12 cellular contexts compared by ENCODE assay signal in the genomic region with DNA sequence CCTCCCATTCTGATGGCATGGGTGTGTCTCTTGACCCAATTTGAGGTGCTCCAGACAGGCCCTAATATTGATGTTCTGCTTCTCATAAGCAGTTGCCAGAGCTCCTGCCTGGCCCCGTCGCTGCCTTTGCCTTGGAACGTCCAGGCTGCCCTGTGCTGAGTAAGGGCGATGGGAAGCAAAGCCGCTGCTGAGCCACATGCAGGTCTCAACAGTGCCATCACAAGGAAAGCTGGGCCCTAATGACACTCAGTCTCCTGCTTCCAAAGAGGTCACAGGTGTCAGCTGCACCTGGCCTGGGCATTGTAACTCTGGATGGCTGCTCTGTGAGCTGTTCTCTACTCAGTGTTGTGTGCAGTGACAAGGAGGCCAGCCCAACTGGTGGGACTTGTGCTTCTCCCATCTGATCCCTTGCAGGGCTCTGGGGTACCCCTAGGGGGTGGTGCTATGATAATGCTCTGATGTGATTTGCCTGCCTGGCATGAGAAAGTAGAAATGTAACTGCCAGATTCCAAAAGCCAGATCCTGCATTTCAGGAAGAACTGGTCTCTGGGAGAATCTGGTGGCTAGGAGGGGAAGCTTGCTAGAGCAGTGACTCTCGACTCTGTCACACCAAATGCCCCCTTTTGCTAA. TPM values are rescaled to one million over a fixed set of nuclear protein-coding genes. Genes with fewer than 3 reads are reported as not detected.
A peak's percentile ranks its signal among the peaks of the same experiment; 100 is the strongest.
DNase-seq lines count a peak whose midpoint lies in the region; ATAC-seq, FAIRE-seq and TF ChIP-seq lines count a peak whose summit lies in the region.
"Had no signal": no experiment of that assay in that cellular context is flagged by ENCODE, and none has a peak within 500 bp of the region (broad histone marks: within the 10 kb centered on the region; RNA-seq: fewer than 3 reads in every experiment).

No MANE protein-coding gene starts in this region.

- no peak for TF ChIP-seq RAD21 in HCT116 (IDR thresholded peaks at IDR 0.05; ENCODE audit: low read depth)

- H3K9ac ChIP-seq in HCT116 (ENCODE audit: low read length) (no peak overlapping the region), adipocyte (ENCODE audit: low read length) (peak overlapping the region; percentile 5), kidney (ENCODE audit: low read length in 2 of 2) (no peak overlapping the region)

- H4K20me1 ChIP-seq in HCT116 (ENCODE audit: insufficient read depth), result no peaks in the 10 kb centered on the region

- H3K79me2 ChIP-seq in HCT116 (ENCODE audit: insufficient read depth, low read length), result peaks cover 40% of the 10 kb centered on the region

- 67% methylated on average over 1 of the region's 6 CpGs for WGBS in right lobe of liver (ENCODE audit: insufficient coverage, low coverage, low lambda C conversion rate, missing lambda C conversion rate)

- no peaks in the 10 kb centered on the region for H3K27me3 ChIP-seq in HCT116 (ENCODE audit: insufficient read depth, low read length)
- no peaks in the 10 kb centered on the region for H3K27me3 ChIP-seq in adipocyte (replicated peaks; ENCODE audit: control insufficient read depth, insufficient read depth, low read length)
- no peaks in the 10 kb centered on the region for H3K27me3 ChIP-seq in right lobe of liver
- no peaks in the 10 kb centered on the region for H3K27me3 ChIP-seq in vagina

- peak; percentile 68 for ATAC-seq in HCT116
- ATAC-seq in right lobe of liver, result peak in 3 of 4 donors; percentile 10 to 34 (median 21)
- ATAC-seq in GM18505 (IDR thresholded peaks at IDR 0.05; ENCODE audit: unreplicated experiment), result no peak

- peak overlapping the region; percentile 1; the same call in 1 of the 2 replicates for H3K4me2 ChIP-seq in HCT116 (ENCODE audit: low read length)

- H3K4me3 ChIP-seq in HCT116 (replicated peaks in 1 of 2; ENCODE audit: low read depth in 1 of 2, low read length in 2 of 2) (no peak overlapping the region), adipocyte (ENCODE audit: low read length) (no peak overlapping the region), right lobe of liver (no peak overlapping the region), kidney (ENCODE audit: low read length in 2 of 2) (no peak overlapping the region), vagina (no peak overlapping the region)
- H3K4me3 ChIP-seq: SK-N-MC had no signal

- no peaks in the 10 kb centered on the region for H3K9me2 ChIP-seq in HCT116 (ENCODE audit: insufficient read depth)

- H3K27ac ChIP-seq in HCT116 (ENCODE audit: low read depth, low read length) (no peak overlapping the region), right lobe of liver (no peak overlapping the region), kidney (ENCODE audit: low read depth in 2 of 2, low read length in 2 of 2) (no peak overlapping the region), vagina (no peak overlapping the region)
- H3K27ac ChIP-seq: SK-N-MC had no signal

- H3K36me3 ChIP-seq in HCT116 (ENCODE audit: control insufficient read depth in 1 of 2, insufficient read depth in 2 of 2, low read length in 2 of 2) (0 out of 4 replicates have a peak, but pooled peaks cover 0 to 2% of the 10 kb centered on the region in 2 experiments), adipocyte (ENCODE audit: control insufficient read depth, insufficient read depth, low read length, severe bottlenecking) (peaks cover 35% of the 10 kb centered on the region), right lobe of liver (no peaks in the 10 kb centered on the region), kidney (ENCODE audit: control insufficient read depth in 1 of 2, insufficient read depth in 2 of 2, low read length in 2 of 2) (no peaks in the 10 kb centered on the region), vagina (peaks cover 0 to 5% of the 10 kb centered on the region in 2 donors)

- TF ChIP-seq CTCF in HCT116 (IDR thresholded peaks at IDR 0.05 in 2 of 3, conservative IDR thresholded peaks at IDR 0.05 in 1 of 3; ENCODE audit: borderline replicate concordance in 1 of 3, insufficient read depth in 1 of 3, low read depth in 2 of 3, low read length in 2 of 3) (peak in 2 of 3 experiments; percentile 32 to 35; a peak in 4 of 6 replicates), right lobe of liver (IDR thresholded peaks at IDR 0.05) (no peak), kidney (IDR thresholded peaks at IDR 0.05; ENCODE audit: borderline replicate concordance, extremely low read depth, insufficient read depth) (no peak), vagina (IDR thresholded peaks at IDR 0.05) (no peak)

- H3K4me1 ChIP-seq in HCT116 (ENCODE audit: control insufficient read depth in 1 of 2, insufficient read depth in 2 of 2, low read length in 2 of 2), result peaks cover 9 to 23% of the 10 kb centered on the region in 2 experiments; a peak in 2 of 4 replicates
- peaks cover 67% of the 10 kb centered on the region for H3K4me1 ChIP-seq in adipocyte (ENCODE audit: control insufficient read depth, insufficient read depth, low read length)
- H3K4me1 ChIP-seq in right lobe of liver, result peaks cover 0 to 13% (median 2%) of the 10 kb centered on the region in 4 donors
- H3K4me1 ChIP-seq in kidney (ENCODE audit: control insufficient read depth in 1 of 2, insufficient read depth in 1 of 2, low read depth in 1 of 2, low read length in 2 of 2), result no peaks in the 10 kb centered on the region
- peaks cover 49% of the 10 kb centered on the region for H3K4me1 ChIP-seq in vagina

- no peak for FAIRE-seq in kidney (lab: Jason Lieb, UNC)
- FAIRE-seq: GM19239 had no signal

- intact Hi-C loops in HCT116 (cut with micrococcal nuclease), result loop anchor here (10.0 kb wide), 1 partner anchor 52 kb away; no protein-coding TSS in a partner anchor
- intact Hi-C loops in right lobe of liver (cut with DNase I), result no loop called here
- intact Hi-C loops in kidney (cut with DNase I), result no loop called here
- intact Hi-C loops in vagina (cut with DNase I), result no loop called here

- H3K9me3 ChIP-seq in HCT116 (ENCODE audit: control insufficient read depth in 1 of 2, insufficient read depth in 1 of 2, low read depth in 1 of 2, low read length in 2 of 2) (no peaks in the 10 kb centered on the region), adipocyte (ENCODE audit: control insufficient read depth, low read length) (no peaks in the 10 kb centered on the region), right lobe of liver (no peaks in the 10 kb centered on the region), kidney (ENCODE audit: control insufficient read depth in 1 of 2, low read length in 2 of 2) (no peaks in the 10 kb centered on the region), vagina (no peaks in the 10 kb centered on the region)

- CTCF ChIA-PET in HCT116 (lab: Charles Lee), result no interaction called here

- RAD21 ChIA-PET in HCT116 (lab: Charles Lee; ENCODE audit: low non-redundant PET in 1 of 2, low total read pairs in 2 of 2, uncharacterized antibody in 2 of 2, unreplicated experiment in 2 of 2), result no interaction called here

- DNase-seq in COLO668 (lab: John Stamatoyannopoulos, UW; ENCODE audit: unreplicated experiment) (peak; percentile 39), HCT116 (ENCODE audit: low read depth, low spot score) (no peak), adipocyte (ENCODE audit: low read depth) (no peak), right lobe of liver (no peak), kidney (no peak), vagina (ENCODE audit: extremely low spot score in 2 of 2) (no peak)
- no peak for DNase-seq in stimulated activated CD4-positive, alpha-beta T cell treated with anti-CD3 and anti-CD28 coated beads, Interleukin-15, amount 100 ng/mL, for 24 hours
- DNase-seq: activated CD4-positive, alpha-beta T cell treated with anti-CD3 and anti-CD28 coated beads, Interleukin-2, amount 50 U/mL, for 48 hours; NCI-H2171 had no signal

- BruUV-seq in HCT116 (replicated peaks; lab: Mats Ljungman, UMichigan), result no TSS peak

- TF ChIP-seq POLR2A in HCT116 (IDR thresholded peaks at IDR 0.05; ENCODE audit: borderline replicate concordance, extremely low read depth, insufficient read depth, insufficient read length) (no peak), right lobe of liver (IDR thresholded peaks at IDR 0.05) (no peak), GM18505 (IDR thresholded peaks at IDR 0.05; ENCODE audit: borderline replicate concordance, extremely low read depth, insufficient read depth, insufficient read length) (no peak), vagina (IDR thresholded peaks at IDR 0.05) (no peak)

- H2AFZ ChIP-seq in HCT116 (ENCODE audit: low read depth, low read length, poor library complexity, severe bottlenecking), result no peak overlapping the region

- POLR2A ChIA-PET in HCT116 (lab: Charles Lee), result no interaction called here

TF ChIP-seq in HCT116, 20 proteins besides CTCF, POLR2A, EP300 and RAD21:
- TF ChIP-seq POLR2AphosphoS5 (IDR thresholded peaks at IDR 0.05; ENCODE audit: low read depth, low read length) (no peak), SIN3A (IDR thresholded peaks at IDR 0.05; ENCODE audit: low read depth) (no peak), JUND (IDR thresholded peaks at IDR 0.05) (no peak), SRF (IDR thresholded peaks at IDR 0.05; ENCODE audit: low read depth) (no peak), EZH2phosphoT487 (IDR thresholded peaks at IDR 0.05; ENCODE audit: borderline replicate concordance) (no peak)
- TF ChIP-seq, protein P1, sequence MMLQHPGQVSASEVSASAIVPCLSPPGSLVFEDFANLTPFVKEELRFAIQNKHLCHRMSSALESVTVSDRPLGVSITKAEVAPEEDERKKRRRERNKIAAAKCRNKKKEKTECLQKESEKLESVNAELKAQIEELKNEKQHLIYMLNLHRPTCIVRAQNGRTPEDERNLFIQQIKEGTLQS (IDR thresholded peaks at IDR 0.05), result no peak
- TF ChIP-seq, protein P2, sequence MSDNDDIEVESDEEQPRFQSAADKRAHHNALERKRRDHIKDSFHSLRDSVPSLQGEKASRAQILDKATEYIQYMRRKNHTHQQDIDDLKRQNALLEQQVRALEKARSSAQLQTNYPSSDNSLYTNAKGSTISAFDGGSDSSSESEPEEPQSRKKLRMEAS (IDR thresholded peaks at IDR 0.05), result no peak

RNA-seq across cellular contexts. Expression of a gene that starts 8.7 kb away (rescaled TPM):
- total RNA-seq in HCT116 (2021; ENCODE audit: unreplicated experiment) (24.8 TPM), right lobe of liver (100 to 1,000 TPM in 2 of 6 experiments, 10 to 100 TPM in 4; 61.9 to 167 (median 84.4) TPM), kidney (17.4 TPM), vagina (42.5 TPM)
- polyA plus RNA-seq in HCT116 (2012), result 10.2 and 11.7 TPM in 2 replicates
- polyA plus RNA-seq in kidney (ENCODE audit: insufficient read depth, low read depth, low replicate concordance), result 2.8 TPM

Comparison
In these comparisons a context has a peak if more than half of its experiments do, and no peak if none do; other contexts are left out.
1. CTCF ChIP-seq: peak in HCT116 (2 of 3); none in right lobe of liver (0 of 4), kidney (single experiment) and vagina (0 of 3).